Comparison of ENCODE assay signal across 15 cellular contexts in the genomic region with DNA sequence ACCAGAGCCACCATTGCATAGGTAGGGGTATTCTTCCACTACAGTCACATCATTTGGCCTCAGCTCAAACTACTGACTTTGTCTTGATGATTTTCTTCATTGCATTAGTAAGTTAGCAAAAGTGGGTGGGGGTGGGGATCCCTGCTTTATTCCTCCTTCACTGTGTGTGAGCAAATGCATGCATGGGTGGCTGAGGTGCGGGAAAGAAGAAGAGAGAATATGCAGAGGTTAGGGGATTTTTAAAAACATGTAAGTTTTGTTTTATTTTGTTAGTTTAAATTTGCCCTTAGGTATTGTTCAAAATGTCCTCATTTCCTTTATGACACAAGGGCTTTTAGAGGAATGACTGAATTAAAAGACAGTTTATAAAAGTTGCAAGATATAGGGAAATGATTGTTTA.
A peak's percentile ranks its signal among the peaks of the same experiment; 100 is the strongest.
DNase-seq lines count a peak whose midpoint lies in the region; ATAC-seq and TF ChIP-seq lines count a peak whose summit lies in the region.
"Had no signal": no experiment of that assay in that cellular context is flagged by ENCODE, and none has a peak within 500 bp of the region (broad histone marks: within the 10 kb centered on the region; RNA-seq: fewer than 3 reads in every experiment).

No MANE protein-coding gene starts in this region.

- H3K27ac ChIP-seq in BLaER1 (no peak overlapping the region), coronary artery (no peak overlapping the region)
- H3K27ac ChIP-seq: gastrocnemius medialis, KMS-11 had no signal

- no peaks in the 10 kb centered on the region for H3K9me3 ChIP-seq in BLaER1
- H3K9me3 ChIP-seq: gastrocnemius medialis had no signal

- H4K20me1 ChIP-seq in BLaER1: no peaks in the 10 kb centered on the region

- peak overlapping the region; percentile 11; the same call in 1 of the 2 replicates for H3K4me2 ChIP-seq in BLaER1
- H3K4me2 ChIP-seq: KMS-11 had no signal

- DNase-seq in midbrain (lab: John Stamatoyannopoulos, UW) (no peak), coronary artery (ENCODE audit: low spot score) (no peak), AG08396 (ENCODE audit: low spot score) (no peak), NCI-H1092 (lab: John Stamatoyannopoulos, UW) (no peak)
- DNase-seq: 8988T; DMS79 treated with DMSO at 0.1 percent for 48 hours; gastrocnemius medialis; NCI-H446 treated with DMSO at 0.1 percent for 48 hours; stimulated activated CD4-positive, alpha-beta T cell treated with anti-CD3 and anti-CD28 coated beads, Interleukin-2, amount 100 ng/mL, for 48 hours had no signal

- H3K36me3 ChIP-seq in BLaER1: no peaks in the 10 kb centered on the region
- H3K36me3 ChIP-seq: gastrocnemius medialis had no signal

- H3K9ac ChIP-seq in BLaER1: no peak overlapping the region
- H3K9ac ChIP-seq: KMS-11 had no signal

- peaks cover 9% of the 10 kb centered on the region; the same call in 1 of the 2 replicates for H3K4me1 ChIP-seq in BLaER1
- H3K4me1 ChIP-seq: gastrocnemius medialis had no signal

- no peaks in the 10 kb centered on the region for H3K27me3 ChIP-seq in BLaER1
- H3K27me3 ChIP-seq: gastrocnemius medialis had no signal

- TF ChIP-seq CTCF in coronary artery (IDR thresholded peaks at IDR 0.05): no peak

- ATAC-seq in GM19452 (IDR thresholded peaks at IDR 0.05; ENCODE audit: unreplicated experiment) (peak; percentile 26), HG02840 (IDR thresholded peaks at IDR 0.05; ENCODE audit: low FRiP score, unreplicated experiment) (peak; percentile 31), HG03460 (IDR thresholded peaks at IDR 0.05; ENCODE audit: unreplicated experiment) (peak; percentile 27)
- ATAC-seq: activated naive CD4-positive, alpha-beta T cell treated with anti-CD3 and anti-CD28 coated beads, Interleukin-2, amount 50 U/mL, for 72 hours; gastrocnemius medialis had no signal

- H3K4me3 ChIP-seq in BLaER1: no peak overlapping the region
- no peak overlapping the region for H3K4me3 ChIP-seq in coronary artery
- H3K4me3 ChIP-seq: gastrocnemius medialis had no signal
